Comparison of ENCODE assay signal across 8 cellular contexts in genomic region chr6:149028767-149029405, GRCh38.
DNase-seq lines count a peak whose midpoint lies in the region; ATAC-seq and TF ChIP-seq lines count a peak whose summit lies in the region.

No MANE protein-coding gene starts in this region.

- no peaks in the 10 kb centered on the region for H3K4me1 ChIP-seq in suprapubic skin

- WGBS in suprapubic skin = 19% methylated on average over 6 of the region's 6 CpGs

- no peak overlapping the region for H3K27ac ChIP-seq in suprapubic skin

- no peaks in the 10 kb centered on the region for H3K36me3 ChIP-seq in suprapubic skin

- no peak for TF ChIP-seq POLR2A in suprapubic skin (IDR thresholded peaks at IDR 0.05)

- H3K4me3 ChIP-seq in suprapubic skin = no peak overlapping the region

- no peak for TF ChIP-seq EP300 in suprapubic skin (IDR thresholded peaks at IDR 0.05)

- in situ Hi-C loops in Caki2 (cut with HindIII; ENCODE audit: low pct_unique_long_range_greater_than_20kb, low sequenced_read_pairs) = loop anchor here (25.0 kb wide), 1 partner anchor 483 kb away; no protein-coding TSS in a partner anchor

- H3K27me3 ChIP-seq in suprapubic skin = no peaks in the 10 kb centered on the region

- peak; percentile 45 to 72 for TF ChIP-seq CTCF in suprapubic skin (IDR thresholded peaks at IDR 0.05)

- no peaks in the 10 kb centered on the region for H3K9me3 ChIP-seq in suprapubic skin

- DNase-seq in Caki2 (ENCODE audit: low read depth) (peak; percentile 53), HT-29 (ENCODE audit: low spot score) (peak; percentile 88), NCI-H82 (lab: John Stamatoyannopoulos, UW) (peak; percentile 93), epidermal melanocyte (ENCODE audit: insufficient read length, low spot score) (peak; percentile 57), myocyte (ENCODE audit: low read depth) (peak; percentile 94), suprapubic skin (ENCODE audit: low spot score in 2 of 2) (no peak)
- DNase-seq in activated CD4-positive, alpha-beta T cell treated with anti-CD3 and anti-CD28 coated beads, Interleukin-2, amount 50 U/mL, for 4 hours = peak; percentile 57 to 63

- no peak for ATAC-seq in HG02798 (IDR thresholded peaks at IDR 0.05; ENCODE audit: poor library complexity, unreplicated experiment)

Comparison
In these comparisons a context has a peak if more than half of its experiments do, and no peak if none do; other contexts are left out.
1. DNase-seq: peak in Caki2 (single experiment), HT-29 (single experiment), NCI-H82 (single experiment), activated CD4-positive, alpha-beta T cell treated with anti-CD3 and anti-CD28 coated beads, Interleukin-2, amount 50 U/mL, for 4 hours (2 of 2), epidermal melanocyte (single experiment) and myocyte (single experiment); none in suprapubic skin (0 of 2).